Comparison of ENCODE assay signal across 19 cellular contexts in genomic region chr4:83625807-83626206, GRCh38.
"Had no signal": no experiment of that assay in that cellular context is flagged by ENCODE, and none has a peak within 500 bp of the region (broad histone marks: within the 10 kb centered on the region; RNA-seq: fewer than 3 reads in every experiment).

No MANE protein-coding gene starts in this region.

- H3K27ac Mint-ChIP-seq: activated CD4-positive, alpha-beta T cell treated with anti-CD3 and anti-CD28 coated beads, Interleukin-2, amount 10 ng/mL, durations not matched to agents 7 days and 5 days; activated CD8-positive, alpha-beta memory T cell treated with anti-CD3 and anti-CD28 coated beads, Interleukin-2, amount 10 ng/mL, durations not matched to agents 7 days and 5 days; activated CD8-positive, alpha-beta T cell treated with anti-CD3 and anti-CD28 coated beads for 36 hours; activated naive CD8-positive, alpha-beta T cell treated with anti-CD3 and anti-CD28 coated beads, Interleukin-2, amount 50 U/mL, for 24 hours; dendritic cell treated with granulocyte-macrophage colony-stimulating factor and Interleukin-4, amounts not matched to agents 40 ng/mL and 50 ng/mL, for 4 days; natural killer cell treated with Interleukin-12 subunit alpha and Interleukin-12 subunit beta and Interleukin-15 and Interleukin-18, amount 100 ng/mL, for 72 hours; T-cell had no signal

- H3K36me3 ChIP-seq: pancreas, spleen, WERI-Rb-1 had no signal

- H3K27ac ChIP-seq: pancreas, spleen, WERI-Rb-1 had no signal

- DNase-seq: activated CD4-positive, alpha-beta T cell treated with anti-CD3 and anti-CD28 coated beads, Interleukin-2, amount 10 ng/mL, durations not matched to agents 7 days and 5 days; activated CD4-positive, CD25-positive, alpha-beta regulatory T cell treated with anti-CD3 and anti-CD28 coated beads, Interleukin-2, amount 50 U/mL, for 72 hours; activated CD8-positive, alpha-beta memory T cell treated with anti-CD3 and anti-CD28 coated beads, Interleukin-2, amount 10 ng/mL, durations not matched to agents 7 days and 5 days; activated CD8-positive, alpha-beta T cell treated with anti-CD3 and anti-CD28 coated beads for 36 hours; activated gamma-delta T cell; activated naive CD4-positive, alpha-beta T cell treated with anti-CD3 and anti-CD28 coated beads, Interleukin-2, amount 50 U/mL, for 16 hours; activated naive CD8-positive, alpha-beta T cell treated with anti-CD3 and anti-CD28 coated beads, Interleukin-2, amount 50 U/mL, for 24 hours; activated T-cell treated with anti-CD3 and anti-CD28 coated beads for 4 hours; effector CD4-positive, alpha-beta T cell; foreskin melanocyte; pancreas; spleen; stimulated activated CD4-positive, alpha-beta T cell treated with anti-CD3 and anti-CD28 coated beads, Interleukin-4, amount 100 ng/mL, for 1 hour; stimulated activated naive CD4-positive, alpha-beta T cell; T-cell; WERI-Rb-1 had no signal

- H3K27me3 ChIP-seq: pancreas had no signal

- H3K4me1 Mint-ChIP-seq: activated CD8-positive, alpha-beta memory T cell treated with anti-CD3 and anti-CD28 coated beads, Interleukin-2, amount 10 ng/mL, durations not matched to agents 7 days and 5 days; activated naive CD8-positive, alpha-beta T cell treated with anti-CD3 and anti-CD28 coated beads, Interleukin-2, amount 50 U/mL, for 24 hours; T-cell had no signal

- H3K9me3 ChIP-seq: pancreas had no signal

- H3K4me3 ChIP-seq: pancreas, spleen had no signal

- ATAC-seq: activated CD8-positive, alpha-beta memory T cell treated with anti-CD3 and anti-CD28 coated beads, Interleukin-2, amount 10 ng/mL, durations not matched to agents 7 days and 5 days; activated CD8-positive, alpha-beta T cell treated with anti-CD3 and anti-CD28 coated beads for 36 hours; activated naive CD8-positive, alpha-beta T cell treated with anti-CD3 and anti-CD28 coated beads, Interleukin-2, amount 50 U/mL, for 24 hours; natural killer cell treated with Interleukin-12 subunit alpha and Interleukin-12 subunit beta and Interleukin-15 and Interleukin-18, amount 100 ng/mL, for 72 hours; pancreas; T-cell had no signal

- H3K4me3 Mint-ChIP-seq: activated CD4-positive, alpha-beta T cell treated with anti-CD3 and anti-CD28 coated beads, Interleukin-2, amount 10 ng/mL, durations not matched to agents 7 days and 5 days; activated CD8-positive, alpha-beta memory T cell treated with anti-CD3 and anti-CD28 coated beads, Interleukin-2, amount 10 ng/mL, durations not matched to agents 7 days and 5 days; activated CD8-positive, alpha-beta T cell treated with anti-CD3 and anti-CD28 coated beads for 36 hours; activated naive CD8-positive, alpha-beta T cell treated with anti-CD3 and anti-CD28 coated beads, Interleukin-2, amount 50 U/mL, for 24 hours; dendritic cell treated with granulocyte-macrophage colony-stimulating factor and Interleukin-4, amounts not matched to agents 40 ng/mL and 50 ng/mL, for 4 days; mesothelial cell of epicardium; natural killer cell treated with Interleukin-12 subunit alpha and Interleukin-12 subunit beta and Interleukin-15 and Interleukin-18, amount 100 ng/mL, for 72 hours; T-cell had no signal
